ENCODE assay signal across 8 cellular contexts in the genomic region with DNA sequence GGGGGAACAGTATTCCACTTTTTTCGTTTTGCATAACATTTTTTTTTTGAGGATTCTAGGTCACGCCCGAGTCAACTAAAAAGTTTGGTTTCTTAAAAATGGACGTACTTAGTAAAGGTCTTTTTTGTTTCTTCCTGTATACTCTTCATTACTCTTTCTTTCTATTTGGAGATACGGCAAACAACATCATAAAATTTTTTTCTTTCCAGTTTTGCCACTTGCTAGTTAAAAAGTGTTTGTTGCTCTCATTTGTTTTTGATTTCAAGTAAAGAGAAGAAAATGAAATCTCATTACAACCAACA. TPM values are rescaled to one million over a fixed set of nuclear protein-coding genes. Genes with fewer than 3 reads are reported as not detected.
DNase-seq lines count a peak whose midpoint lies in the region; ATAC-seq, FAIRE-seq and TF ChIP-seq lines count a peak whose summit lies in the region.

No MANE protein-coding gene starts in this region.

- H3K4me2 ChIP-seq in OCI-LY3 (ENCODE audit: low read length), result peak overlapping the region; percentile 76

- TF ChIP-seq CTCF in CD8-positive, alpha-beta T cell (IDR thresholded peaks at IDR 0.05), result no peak
- no peak for TF ChIP-seq CTCF in OCI-LY3 (IDR thresholded peaks at IDR 0.05; ENCODE audit: low read depth, low read length)

- ATAC-seq in CD8-positive, alpha-beta T cell, result no peak
- ATAC-seq in HG03139 (IDR thresholded peaks at IDR 0.05; ENCODE audit: unreplicated experiment), result no peak
- ATAC-seq in GM19463 (IDR thresholded peaks at IDR 0.05; ENCODE audit: unreplicated experiment), result no peak
- ATAC-seq in HG03378 (IDR thresholded peaks at IDR 0.05; ENCODE audit: unreplicated experiment), result no peak

- H3K36me3 Mint-ChIP-seq in CD8-positive, alpha-beta T cell, result peaks cover 21% of the 10 kb centered on the region

- intact Hi-C loops in CD8-positive, alpha-beta T cell (cut with DNase I, micrococcal nuclease), result loop anchor here (2.0 to 10.0 kb wide), 13 partner anchors 133 to 1955 kb away; a partner anchor contains a TSS

- H3K27ac Mint-ChIP-seq in CD8-positive, alpha-beta T cell, result peak overlapping the region; percentile 93

- H3K27ac ChIP-seq in CD8-positive, alpha-beta T cell (ENCODE audit: low read depth, low read length), result peak overlapping the region; percentile 91
- H3K27ac ChIP-seq in OCI-LY3 (ENCODE audit: low read length), result peak overlapping the region; percentile 91

- peak overlapping the region; percentile 86 for H3K4me3 ChIP-seq in CD8-positive, alpha-beta T cell (ENCODE audit: low read depth, low read length)
- H3K4me3 ChIP-seq in OCI-LY3 (ENCODE audit: low read length), result peak overlapping the region; percentile 86
- peak overlapping the region; percentile 59 for H3K4me3 ChIP-seq in neuron (ENCODE audit: low read length)

- H3K27me3 Mint-ChIP-seq in CD8-positive, alpha-beta T cell (ENCODE audit: low read depth), result no peaks in the 10 kb centered on the region

- H3K4me1 Mint-ChIP-seq in CD8-positive, alpha-beta T cell (ENCODE audit: low read depth), result peaks cover 60% of the 10 kb centered on the region

- H3K4me3 Mint-ChIP-seq in CD8-positive, alpha-beta T cell, result peak overlapping the region; percentile 89

- peaks cover 29% of the 10 kb centered on the region for H3K4me1 ChIP-seq in CD8-positive, alpha-beta T cell (ENCODE audit: insufficient read depth, low read length)
- peaks cover 23% of the 10 kb centered on the region for H3K4me1 ChIP-seq in OCI-LY3 (ENCODE audit: low read length)
- H3K4me1 ChIP-seq in neuron (ENCODE audit: insufficient read depth, low read length), result peaks cover 22% of the 10 kb centered on the region

- H4K20me1 ChIP-seq in OCI-LY3 (ENCODE audit: insufficient read depth, low read length), result peaks cover 25% of the 10 kb centered on the region

- peak; percentile 78 for FAIRE-seq in endometrium (lab: Jason Lieb, UNC)

- no peaks in the 10 kb centered on the region for H3K9me3 ChIP-seq in CD8-positive, alpha-beta T cell (ENCODE audit: low read length)
- H3K9me3 ChIP-seq in OCI-LY3 (ENCODE audit: insufficient read depth, low read length) (no peaks in the 10 kb centered on the region), neuron (ENCODE audit: low read length) (no peaks in the 10 kb centered on the region)

- POLR2A ChIA-PET in CD8-positive, alpha-beta T cell (lab: Charles Lee), result interaction anchor here (0.6 to 1.6 kb wide), 5 partner anchors 9 to 1957 kb away, joined by 3 to 6 read pairs (median 4); no protein-coding TSS in a partner anchor

- peaks cover 81% of the 10 kb centered on the region for H3K79me2 ChIP-seq in OCI-LY3 (ENCODE audit: low read length)

- no peaks in the 10 kb centered on the region for H3K27me3 ChIP-seq in CD8-positive, alpha-beta T cell (ENCODE audit: insufficient read depth, low read length)
- H3K27me3 ChIP-seq in OCI-LY3 (ENCODE audit: low read depth, low read length) (no peaks in the 10 kb centered on the region), neuron (ENCODE audit: insufficient read depth, low read length) (no peaks in the 10 kb centered on the region)

- H3K36me3 ChIP-seq in CD8-positive, alpha-beta T cell (ENCODE audit: insufficient read depth, low read length), result no peaks in the 10 kb centered on the region
- H3K36me3 ChIP-seq in OCI-LY3 (replicated peaks; ENCODE audit: low read depth, low read length) (peaks cover 3% of the 10 kb centered on the region), neuron (ENCODE audit: insufficient read depth, low read length) (no peaks in the 10 kb centered on the region)

- H3K9ac ChIP-seq in OCI-LY3 (ENCODE audit: low read length), result peak overlapping the region; percentile 96

- DNase-seq in CD8-positive, alpha-beta T cell, result no peak
- DNase-seq in SKM-1 treated with dmso at 0.1 percent for 144 hours (lab: John Stamatoyannopoulos, UW; ENCODE audit: unreplicated experiment), result no peak

- no peaks in the 10 kb centered on the region for H3K9me3 Mint-ChIP-seq in CD8-positive, alpha-beta T cell

- CTCF ChIA-PET in CD8-positive, alpha-beta T cell (lab: Charles Lee), result interaction anchor here (0.7 kb wide), 1 partner anchor 145 kb away, joined by 3 read pairs; no protein-coding TSS in a partner anchor

- peak overlapping the region; percentile 19; the same call in 1 of the 2 replicates for H2AFZ ChIP-seq in OCI-LY3 (ENCODE audit: low read depth, low read length)
- peak overlapping the region; percentile 52 for H2AFZ ChIP-seq in neuron (ENCODE audit: low read depth, low read length)

RNA-seq across cellular contexts. Expression of a gene that starts 0.8 kb away (rescaled TPM):
- total RNA-seq in CD8-positive, alpha-beta T cell, result 10 to 100 TPM; 49.0 to 52.6 TPM

RNA-seq across cellular contexts. Expression of a gene that starts 1.2 kb away (rescaled TPM):
- 10 to 100 TPM; 12.4 to 13.0 TPM for total RNA-seq in CD8-positive, alpha-beta T cell

RNA-seq across cellular contexts. Expression of a gene that starts 23.7 kb away (rescaled TPM):
- under 1 TPM in 1 of 2 experiments, not detected in 1; 0.08 TPM for total RNA-seq in CD8-positive, alpha-beta T cell
